In genomic region chr3:43253294-43253693, GRCh38 we compare ENCODE assay signal across 9 cellular contexts.
"Had no signal": no experiment of that assay in that cellular context is flagged by ENCODE, and none has a peak within 500 bp of the region (broad histone marks: within the 10 kb centered on the region; RNA-seq: fewer than 3 reads in every experiment).

No MANE protein-coding gene starts in this region.

- H3K4me1 ChIP-seq: HAP-1 had no signal

- H3K9me3 Mint-ChIP-seq: HFFc6 had no signal

- H3K4me3 Mint-ChIP-seq: HFFc6 had no signal

- H3K9ac ChIP-seq: GM23248 had no signal

- ATAC-seq: HCT116 had no signal

- FAIRE-seq: HTR-8/SVneo had no signal

- H3K9me3 ChIP-seq: HAP-1 had no signal

- H2AFZ ChIP-seq: GM23248 had no signal

- H3K4me3 ChIP-seq: GM23248, HAP-1 had no signal

- H3K27ac ChIP-seq: GM23248 had no signal

- H3K36me3 ChIP-seq: HAP-1 had no signal

- H3K27ac Mint-ChIP-seq: HFFc6 had no signal

- DNase-seq: GM23248, GOT3, H7, HFFc6, IMR-90, KBM-7 had no signal
